ENCODE assay signal across 2 cellular contexts in the genomic region with DNA sequence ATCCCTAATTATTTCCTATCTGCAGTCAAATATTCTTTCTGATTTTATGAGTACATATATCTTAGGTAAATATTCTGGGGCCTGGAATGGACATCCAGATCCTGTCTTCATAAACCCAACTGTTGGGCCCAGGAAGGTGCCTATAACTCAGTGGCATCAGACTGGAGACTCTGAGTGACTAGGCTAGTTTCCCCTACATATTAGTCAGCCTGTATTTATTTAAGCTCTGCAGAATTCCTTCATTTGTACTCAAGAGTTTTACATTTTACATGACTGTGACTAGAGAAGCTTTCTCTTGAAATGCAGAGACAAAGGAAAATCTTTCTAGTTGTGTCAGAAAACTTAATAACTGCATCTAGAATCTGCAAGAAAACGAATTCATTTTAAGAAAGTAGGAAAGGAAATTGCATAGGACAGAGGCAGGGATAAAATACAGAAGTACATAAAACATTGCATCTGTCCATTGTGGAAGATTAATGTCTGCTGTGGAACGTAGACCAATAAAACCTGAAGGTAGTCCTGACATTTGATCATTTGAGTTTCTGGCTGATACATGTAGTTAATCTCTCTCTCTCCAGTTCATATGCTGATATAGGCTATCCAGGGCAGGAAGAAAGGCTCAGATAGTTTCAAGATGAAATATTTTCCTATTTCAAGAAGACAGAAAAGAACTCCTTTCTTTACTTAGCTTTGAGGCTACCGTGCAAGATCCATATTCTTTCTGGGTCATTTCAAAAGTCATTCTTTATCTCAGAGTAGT.
TF ChIP-seq lines count a peak whose summit lies in the region.

No MANE protein-coding gene starts in this region.

TF ChIP-seq in A549, 52 proteins besides CTCF, POLR2A, EP300 and RAD21 (continued from another document):
- TF ChIP-seq BHLHE40 (IDR thresholded peaks at IDR 0.05; ENCODE audit: low read depth, low read length) (no peak), RARB (CRISPR knock-in tag; IDR thresholded peaks at IDR 0.05) (no peak), KDM1A (IDR thresholded peaks at IDR 0.05; ENCODE audit: low read depth) (no peak)

TF ChIP-seq in HCT116, 20 proteins besides CTCF, POLR2A, EP300 and RAD21 (continued from another document):
- TF ChIP-seq, protein P1, sequence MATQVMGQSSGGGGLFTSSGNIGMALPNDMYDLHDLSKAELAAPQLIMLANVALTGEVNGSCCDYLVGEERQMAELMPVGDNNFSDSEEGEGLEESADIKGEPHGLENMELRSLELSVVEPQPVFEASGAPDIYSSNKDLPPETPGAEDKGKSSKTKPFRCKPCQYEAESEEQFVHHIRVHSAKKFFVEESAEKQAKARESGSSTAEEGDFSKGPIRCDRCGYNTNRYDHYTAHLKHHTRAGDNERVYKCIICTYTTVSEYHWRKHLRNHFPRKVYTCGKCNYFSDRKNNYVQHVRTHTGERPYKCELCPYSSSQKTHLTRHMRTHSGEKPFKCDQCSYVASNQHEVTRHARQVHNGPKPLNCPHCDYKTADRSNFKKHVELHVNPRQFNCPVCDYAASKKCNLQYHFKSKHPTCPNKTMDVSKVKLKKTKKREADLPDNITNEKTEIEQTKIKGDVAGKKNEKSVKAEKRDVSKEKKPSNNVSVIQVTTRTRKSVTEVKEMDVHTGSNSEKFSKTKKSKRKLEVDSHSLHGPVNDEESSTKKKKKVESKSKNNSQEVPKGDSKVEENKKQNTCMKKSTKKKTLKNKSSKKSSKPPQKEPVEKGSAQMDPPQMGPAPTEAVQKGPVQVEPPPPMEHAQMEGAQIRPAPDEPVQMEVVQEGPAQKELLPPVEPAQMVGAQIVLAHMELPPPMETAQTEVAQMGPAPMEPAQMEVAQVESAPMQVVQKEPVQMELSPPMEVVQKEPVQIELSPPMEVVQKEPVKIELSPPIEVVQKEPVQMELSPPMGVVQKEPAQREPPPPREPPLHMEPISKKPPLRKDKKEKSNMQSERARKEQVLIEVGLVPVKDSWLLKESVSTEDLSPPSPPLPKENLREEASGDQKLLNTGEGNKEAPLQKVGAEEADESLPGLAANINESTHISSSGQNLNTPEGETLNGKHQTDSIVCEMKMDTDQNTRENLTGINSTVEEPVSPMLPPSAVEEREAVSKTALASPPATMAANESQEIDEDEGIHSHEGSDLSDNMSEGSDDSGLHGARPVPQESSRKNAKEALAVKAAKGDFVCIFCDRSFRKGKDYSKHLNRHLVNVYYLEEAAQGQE (IDR thresholded peaks at IDR 0.05; ENCODE audit: low read depth) = no peak
- no peak for TF ChIP-seq JUND (IDR thresholded peaks at IDR 0.05)
- TF ChIP-seq SIN3A (IDR thresholded peaks at IDR 0.05; ENCODE audit: low read depth) = no peak
- no peak for TF ChIP-seq ELF1 (IDR thresholded peaks at IDR 0.05; ENCODE audit: borderline replicate concordance, low read depth)
- TF ChIP-seq POLR2AphosphoS5 (IDR thresholded peaks at IDR 0.05; ENCODE audit: low read depth, low read length) = no peak
- no peak for TF ChIP-seq CEBPB (IDR thresholded peaks at IDR 0.05; ENCODE audit: low read depth)
- TF ChIP-seq, protein P2, sequence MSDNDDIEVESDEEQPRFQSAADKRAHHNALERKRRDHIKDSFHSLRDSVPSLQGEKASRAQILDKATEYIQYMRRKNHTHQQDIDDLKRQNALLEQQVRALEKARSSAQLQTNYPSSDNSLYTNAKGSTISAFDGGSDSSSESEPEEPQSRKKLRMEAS (IDR thresholded peaks at IDR 0.05) = no peak
- no peak for TF ChIP-seq ZNF274 (IDR thresholded peaks at IDR 0.05; ENCODE audit: low read depth, low read length)
- TF ChIP-seq TCF7L2 (IDR thresholded peaks at IDR 0.05; ENCODE audit: borderline replicate concordance, extremely low read depth, insufficient read depth, insufficient read length) = no peak
- TF ChIP-seq CBX3 (IDR thresholded peaks at IDR 0.05; ENCODE audit: low read depth) = no peak
- TF ChIP-seq FOSL1 (IDR thresholded peaks at IDR 0.05; ENCODE audit: low read depth) = no peak
- no peak for TF ChIP-seq SRF (IDR thresholded peaks at IDR 0.05; ENCODE audit: low read depth)
- TF ChIP-seq, protein P3, sequence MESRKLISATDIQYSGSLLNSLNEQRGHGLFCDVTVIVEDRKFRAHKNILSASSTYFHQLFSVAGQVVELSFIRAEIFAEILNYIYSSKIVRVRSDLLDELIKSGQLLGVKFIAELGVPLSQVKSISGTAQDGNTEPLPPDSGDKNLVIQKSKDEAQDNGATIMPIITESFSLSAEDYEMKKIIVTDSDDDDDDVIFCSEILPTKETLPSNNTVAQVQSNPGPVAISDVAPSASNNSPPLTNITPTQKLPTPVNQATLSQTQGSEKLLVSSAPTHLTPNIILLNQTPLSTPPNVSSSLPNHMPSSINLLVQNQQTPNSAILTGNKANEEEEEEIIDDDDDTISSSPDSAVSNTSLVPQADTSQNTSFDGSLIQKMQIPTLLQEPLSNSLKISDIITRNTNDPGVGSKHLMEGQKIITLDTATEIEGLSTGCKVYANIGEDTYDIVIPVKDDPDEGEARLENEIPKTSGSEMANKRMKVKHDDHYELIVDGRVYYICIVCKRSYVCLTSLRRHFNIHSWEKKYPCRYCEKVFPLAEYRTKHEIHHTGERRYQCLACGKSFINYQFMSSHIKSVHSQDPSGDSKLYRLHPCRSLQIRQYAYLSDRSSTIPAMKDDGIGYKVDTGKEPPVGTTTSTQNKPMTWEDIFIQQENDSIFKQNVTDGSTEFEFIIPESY (IDR thresholded peaks at IDR 0.05; ENCODE audit: extremely low read depth, insufficient replicate concordance, low read length) = no peak
